In genomic region chr12:19415563-19415962, GRCh38 we compare ENCODE assay signal across 21 cellular contexts. TPM values are rescaled to one million over a fixed set of nuclear protein-coding genes. Genes with fewer than 3 reads are reported as not detected.
DNase-seq lines count a peak whose midpoint lies in the region; ATAC-seq, FAIRE-seq and TF ChIP-seq lines count a peak whose summit lies in the region.
"Had no signal": no experiment of that assay in that cellular context is flagged by ENCODE, and none has a peak within 500 bp of the region (broad histone marks: within the 10 kb centered on the region; RNA-seq: fewer than 3 reads in every experiment).

No MANE protein-coding gene starts in this region.

- H2AFZ ChIP-seq in GM12878 (ENCODE audit: control insufficient read depth, low read depth, low read length) (no peak overlapping the region), osteoblast (ENCODE audit: low read length) (no peak overlapping the region)

- no peaks in the 10 kb centered on the region for H3K4me1 ChIP-seq in GM12878 (ENCODE audit: control insufficient read depth, insufficient read depth, low read length)
- no peaks in the 10 kb centered on the region for H3K4me1 ChIP-seq in osteoblast (ENCODE audit: insufficient read depth, low read length)
- no peaks in the 10 kb centered on the region for H3K4me1 ChIP-seq in left lung
- H3K4me1 ChIP-seq: A549; BLaER1 treated with 17β-estradiol and CSF1 and Interleukin-3, amounts not matched to agents 10 nM and 100 nM had no signal

- H3K4me2 ChIP-seq in GM12878 (ENCODE audit: control insufficient read depth, insufficient read depth) (no peak overlapping the region), osteoblast (ENCODE audit: insufficient read depth, low read length) (no peak overlapping the region)
- H3K4me2 ChIP-seq: A549; BLaER1 treated with 17β-estradiol and CSF1 and Interleukin-3, amounts not matched to agents 10 nM and 100 nM had no signal

- no peaks in the 10 kb centered on the region for H3K36me3 ChIP-seq in GM12878 (ENCODE audit: control insufficient read depth in 2 of 2, insufficient read depth in 2 of 2, low read length in 1 of 2)
- H3K36me3 ChIP-seq in osteoblast (ENCODE audit: insufficient read depth, low read length), result no peaks in the 10 kb centered on the region
- no peaks in the 10 kb centered on the region for H3K36me3 ChIP-seq in left lung
- H3K36me3 ChIP-seq: BE2C; BLaER1 treated with 17β-estradiol and CSF1 and Interleukin-3, amounts not matched to agents 10 nM and 100 nM had no signal

- in situ Hi-C loops in GM12878 (cut with MboI), result no loop called here

- no peak for TF ChIP-seq CTCF in GM12878 (IDR thresholded peaks at IDR 0.05 in 2 of 3, conservative IDR thresholded peaks at IDR 0.05 in 1 of 3; ENCODE audit: control insufficient read depth in 2 of 3, extremely low read depth in 1 of 3, insufficient read depth in 1 of 3, low read depth in 3 of 3, low read length in 3 of 3)
- TF ChIP-seq CTCF in osteoblast (IDR thresholded peaks at IDR 0.05; ENCODE audit: extremely low read depth, low read depth, low read length), result no peak
- TF ChIP-seq CTCF in left lung (IDR thresholded peaks at IDR 0.05), result no peak

- H4K20me1 ChIP-seq in GM12878 (ENCODE audit: control insufficient read depth, insufficient read depth), result no peaks in the 10 kb centered on the region
- H4K20me1 ChIP-seq in osteoblast (ENCODE audit: insufficient read depth, low read length), result no peaks in the 10 kb centered on the region
- H4K20me1 ChIP-seq: BLaER1 treated with 17β-estradiol and CSF1 and Interleukin-3, amounts not matched to agents 10 nM and 100 nM had no signal

- CTCF ChIA-PET in GM12878 (lab: Yijun Ruan, JAX), result no interaction called here

- H3K27ac ChIP-seq in GM12878 (ENCODE audit: control insufficient read depth, insufficient read depth) (no peak overlapping the region), osteoblast (ENCODE audit: low read depth, low read length) (no peak overlapping the region), left lung (no peak overlapping the region)
- H3K27ac ChIP-seq: A549; BLaER1 treated with 17β-estradiol and CSF1 and Interleukin-3, amounts not matched to agents 10 nM and 100 nM had no signal

- H3K27me3 ChIP-seq in GM12878 (replicated peaks in 1 of 2; ENCODE audit: control insufficient read depth in 2 of 2, insufficient read depth in 2 of 2, low read length in 1 of 2) (no peaks in the 10 kb centered on the region), osteoblast (ENCODE audit: insufficient read depth, low read length) (no peaks in the 10 kb centered on the region), left lung (no peaks in the 10 kb centered on the region)
- H3K27me3 ChIP-seq: BE2C; BLaER1 treated with 17β-estradiol and CSF1 and Interleukin-3, amounts not matched to agents 10 nM and 100 nM had no signal

- no TSS peak for BruUV-seq in GM12878 (replicated peaks; lab: Mats Ljungman, UMichigan)

- H3K9me3 ChIP-seq in GM12878 (replicated peaks; ENCODE audit: control insufficient read depth, insufficient read depth, low read length), result no peaks in the 10 kb centered on the region
- H3K9me3 ChIP-seq in osteoblast (ENCODE audit: low read depth, low read length), result no peaks in the 10 kb centered on the region
- no peaks in the 10 kb centered on the region for H3K9me3 ChIP-seq in left lung
- H3K9me3 ChIP-seq: A549; BE2C; BLaER1 treated with 17β-estradiol and CSF1 and Interleukin-3, amounts not matched to agents 10 nM and 100 nM had no signal

- ATAC-seq in GM12878 (0 out of 3 replicates have a peak, but pooled peaks have one; percentile 28), left lung (no peak)
- ATAC-seq: A549 had no signal

- no peak overlapping the region for H3K4me3 ChIP-seq in GM12878
- no peak overlapping the region for H3K4me3 ChIP-seq in osteoblast (ENCODE audit: insufficient read depth, low read length)
- H3K4me3 ChIP-seq in left lung, result no peak overlapping the region
- H3K4me3 ChIP-seq: A549; BLaER1 treated with 17β-estradiol and CSF1 and Interleukin-3, amounts not matched to agents 10 nM and 100 nM had no signal

- TF ChIP-seq POLR2A in GM12878 (IDR thresholded peaks at IDR 0.05; ENCODE audit: low read depth, low read length), result no peak

- H3K79me2 ChIP-seq in GM12878 (ENCODE audit: control insufficient read depth, insufficient read depth, low read length) (no peaks in the 10 kb centered on the region), osteoblast (ENCODE audit: insufficient read depth, low read length) (no peaks in the 10 kb centered on the region)

- no peak for FAIRE-seq in GM12878 (lab: Jason Lieb, UNC)
- FAIRE-seq: A549, D721Med, GM12892 had no signal

- TF ChIP-seq RAD21 in GM12878 (IDR thresholded peaks at IDR 0.05; ENCODE audit: insufficient read depth, low read depth, low read length), result no peak

- intact Hi-C loops in GM12878 (cut with micrococcal nuclease; ENCODE audit: unreplicated experiment) (no loop called here), left lung (cut with DNase I) (no loop called here)

- peak; percentile 13 for DNase-seq in NCI-H82 (lab: John Stamatoyannopoulos, UW)
- DNase-seq in NCI-H82 treated with DMSO at 0.1 percent for 48 hours (lab: John Stamatoyannopoulos, UW; ENCODE audit: unreplicated experiment), result no peak
- DNase-seq in GM12878 (ENCODE audit: low read depth, low spot score), result no peak
- peak; percentile 62 for DNase-seq in osteoblast (ENCODE audit: insufficient read length, low spot score, missing footprints)
- no peak for DNase-seq in DMS79 treated with DMSO at 0.1 percent for 48 hours (lab: John Stamatoyannopoulos, UW)
- DNase-seq in NCI-H1105 treated with DMSO at 0.1 percent for 48 hours (lab: John Stamatoyannopoulos, UW), result no peak
- no peak for DNase-seq in left lung
- DNase-seq: 8988T; ACHN; AML-193; BE2C; CD8-positive, alpha-beta memory T cell; DMS 273 treated with DMSO at 0.1 percent for 48 hours; DMS79; GF-D8; H9; HFFc6 had no signal

- H3K9ac ChIP-seq in GM12878 (ENCODE audit: control insufficient read depth, insufficient read depth, low read length), result no peak overlapping the region
- H3K9ac ChIP-seq: BLaER1 treated with 17β-estradiol and CSF1 and Interleukin-3, amounts not matched to agents 10 nM and 100 nM had no signal

- RAD21 ChIA-PET in GM12878 (lab: Charles Lee; ENCODE audit: unreplicated experiment), result no interaction called here

- SMC1A ChIA-PET in GM12878 (lab: Charles Lee; ENCODE audit: uncharacterized antibody, unreplicated experiment), result no interaction called here

- TF ChIP-seq EP300 in GM12878 (IDR thresholded peaks at IDR 0.05; ENCODE audit: borderline replicate concordance in 1 of 2, control insufficient read depth in 1 of 2, low read depth in 2 of 2, low read length in 2 of 2), result no peak

- POLR2A ChIA-PET in GM12878 (lab: Charles Lee), result no interaction called here

TF ChIP-seq in GM12878, 131 proteins besides CTCF, POLR2A, EP300 and RAD21 (continues in another document):
- TF ChIP-seq MEF2B (IDR thresholded peaks at IDR 0.05; ENCODE audit: partially characterized antibody, poor library complexity, severe bottlenecking), result peak; percentile 24
- no peak for TF ChIP-seq EZH2 (IDR thresholded peaks at IDR 0.05; ENCODE audit: borderline replicate concordance, control insufficient read depth, low read depth, low read length)
- TF ChIP-seq YBX1 (IDR thresholded peaks at IDR 0.05), result no peak
- TF ChIP-seq TCF7 (IDR thresholded peaks at IDR 0.05; ENCODE audit: borderline replicate concordance), result no peak
- TF ChIP-seq MEF2A (IDR thresholded peaks at IDR 0.05; ENCODE audit: insufficient read depth, low read depth, low read length), result no peak
- no peak for TF ChIP-seq SUPT20H (IDR thresholded peaks at IDR 0.05; ENCODE audit: borderline replicate concordance, control insufficient read depth, low read depth, low read length)

RNA-seq across cellular contexts. Expression of gene AEBP2, which starts 23.7 kb away (rescaled TPM):
- 76.0 and 78.6 TPM in 2 replicates for total RNA-seq in GM12878 (2013; cell fraction: nucleolus; rRNA removed)
- total RNA-seq in GM12878 (2014; rRNA removed), result 17.6 and 20.3 TPM in 2 replicates
- 24.9 and 25.0 TPM in 2 replicates for total RNA-seq in GM12878 (2014; rRNA removed; fragmentation: Illumina TruSeq; extraction: Trizol)
- 50.1 and 50.5 TPM in 2 replicates for total RNA-seq in GM12878 (2021)
- 14.7 TPM for polyA plus RNA-seq in GM12878 (2011; ENCODE audit: low read depth)
- 22.1 and 22.9 TPM in 2 replicates for polyA plus RNA-seq in GM12878 (2011; rRNA removed)
- polyA plus RNA-seq in GM12878 (2011; cell fraction: cytosol; rRNA removed), result 10.6 and 17.7 TPM in 2 replicates
- 10.8 and 12.0 TPM in 2 replicates for polyA plus RNA-seq in GM12878 (2011; cell fraction: nucleus; rRNA removed)
- 20.0 and 25.1 TPM in 2 replicates for polyA plus RNA-seq in GM12878 (2012)
- 57.7 and 68.4 TPM in 2 replicates for polyA plus RNA-seq in GM12878 (2014; fragmentation: Illumina TruSeq; extraction: Trizol)
- 100 to 1,000 TPM in 1 of 2 experiments, 10 to 100 TPM in 1; 39.2 to 126 TPM for polyA plus RNA-seq in GM12878 (2014; fragmentation: Nextera tagmentation; extraction: Ambion mirVana)
- polyA plus RNA-seq in GM12878 (2014; rRNA removed), result 21.8 and 24.8 TPM in 2 replicates
- polyA plus RNA-seq in GM12878 (2016; fragmentation: Nextera tagmentation; extraction: Ambion mirVana), result 10 to 100 TPM; 50.9 to 54.7 TPM
- polyA minus RNA-seq in GM12878 (2011; rRNA and poly(A)+ RNA removed), result 21.7 and 40.7 TPM in 2 replicates
- polyA minus RNA-seq in GM12878 (2011; cell fraction: cytosol; rRNA and poly(A)+ RNA removed), result 9.6 and 15.9 TPM in 2 replicates
- 10.6 and 18.8 TPM in 2 replicates for polyA minus RNA-seq in GM12878 (2011; cell fraction: nucleus; rRNA and poly(A)+ RNA removed)
- 19.2 and 20.0 TPM in 2 replicates for total RNA-seq in osteoblast
- 10 to 100 TPM; 28.2 to 31.5 TPM for total RNA-seq in left lung

Comparison
In these comparisons a context has a peak if more than half of its experiments do, and no peak if none do; other contexts are left out.
1. DNase-seq: peak in NCI-H82 (single experiment) and osteoblast (single experiment); none in NCI-H82 treated with DMSO at 0.1 percent for 48 hours (single experiment), GM12878 (single experiment), DMS79 treated with DMSO at 0.1 percent for 48 hours (single experiment), NCI-H1105 treated with DMSO at 0.1 percent for 48 hours (single experiment) and left lung (0 of 2).